ENCODE assay signal across 20 cellular contexts in genomic region chr15:93830221-93830765, GRCh38.
DNase-seq lines count a peak whose midpoint lies in the region; ATAC-seq and TF ChIP-seq lines count a peak whose summit lies in the region.
"Had no signal": no experiment of that assay in that cellular context is flagged by ENCODE, and none has a peak within 500 bp of the region (broad histone marks: within the 10 kb centered on the region; RNA-seq: fewer than 3 reads in every experiment).

No MANE protein-coding gene starts in this region.

- CTCF ChIA-PET in mammary epithelial cell (lab: Charles Lee; ENCODE audit: low non-redundant PET) = no interaction called here

- H3K4me3 Mint-ChIP-seq in natural killer cell treated with Interleukin-12 subunit alpha and Interleukin-12 subunit beta and Interleukin-15 and Interleukin-18, amount 100 ng/mL, for 72 hours = no peak overlapping the region
- no peak overlapping the region for H3K4me3 Mint-ChIP-seq in natural killer cell
- H3K4me3 Mint-ChIP-seq in nephron = no peak overlapping the region
- H3K4me3 Mint-ChIP-seq: dendritic cell treated with granulocyte-macrophage colony-stimulating factor and Interleukin-4, amounts not matched to agents 40 ng/mL and 50 ng/mL, for 4 days; naive thymus-derived CD8-positive, alpha-beta T cell had no signal

- no peaks in the 10 kb centered on the region for H4K20me1 ChIP-seq in mammary epithelial cell (ENCODE audit: insufficient read depth, low read length)

- in situ Hi-C loops in mammary epithelial cell (cut with MboI; ENCODE audit: low sequenced_read_pairs in 2 of 2) = no loop called here

- no TSS peak for BruUV-seq in mammary epithelial cell (replicated peaks; lab: Mats Ljungman, UMichigan)

- no peaks in the 10 kb centered on the region for H3K9me3 ChIP-seq in mammary epithelial cell (replicated peaks; ENCODE audit: insufficient read depth, low read length)
- H3K9me3 ChIP-seq in effector memory CD4-positive, alpha-beta T cell (ENCODE audit: control insufficient read depth, low read length) = no peaks in the 10 kb centered on the region
- H3K9me3 ChIP-seq: BE2C, gastrocnemius medialis, transverse colon had no signal

- H3K36me3 ChIP-seq in mammary epithelial cell (ENCODE audit: insufficient read depth, low read length) = no peaks in the 10 kb centered on the region
- no peaks in the 10 kb centered on the region for H3K36me3 ChIP-seq in effector memory CD4-positive, alpha-beta T cell (ENCODE audit: control insufficient read depth, insufficient read depth, low read length)
- H3K36me3 ChIP-seq: BE2C, gastrocnemius medialis, transverse colon had no signal

- peaks cover 41% of the 10 kb centered on the region for H3K4me1 ChIP-seq in mammary epithelial cell (ENCODE audit: insufficient read depth, low read length)
- no peaks in the 10 kb centered on the region for H3K4me1 ChIP-seq in effector memory CD4-positive, alpha-beta T cell (ENCODE audit: control insufficient read depth, insufficient read depth, low read length, poor library complexity, severe bottlenecking)
- H3K4me1 ChIP-seq: gastrocnemius medialis, transverse colon had no signal

- ATAC-seq in natural killer cell treated with Interleukin-12 subunit alpha and Interleukin-12 subunit beta and Interleukin-15 and Interleukin-18, amount 100 ng/mL, for 72 hours = no peak
- ATAC-seq in natural killer cell = no peak
- ATAC-seq: naive thymus-derived CD8-positive, alpha-beta T cell; Panc1 had no signal

- H2AFZ ChIP-seq in mammary epithelial cell (ENCODE audit: low read depth, low read length) = peak overlapping the region; percentile 48

- H3K36me3 Mint-ChIP-seq in natural killer cell treated with Interleukin-12 subunit alpha and Interleukin-12 subunit beta and Interleukin-15 and Interleukin-18, amount 100 ng/mL, for 72 hours = no peaks in the 10 kb centered on the region
- H3K36me3 Mint-ChIP-seq in natural killer cell (no peaks in the 10 kb centered on the region), nephron (ENCODE audit: low read depth) (no peaks in the 10 kb centered on the region)
- H3K36me3 Mint-ChIP-seq: IgD-negative memory B cell; naive thymus-derived CD8-positive, alpha-beta T cell had no signal

- no peak for DNase-seq in natural killer cell treated with Interleukin-12 subunit alpha and Interleukin-12 subunit beta and Interleukin-15 and Interleukin-18, amount 100 ng/mL, for 72 hours (ENCODE audit: low spot score)
- DNase-seq in natural killer cell (no peak), mammary epithelial cell (peak; percentile 53), D341Med (ENCODE audit: low spot score) (no peak), caudate nucleus (lab: John Stamatoyannopoulos, UW) (no peak), glomerular visceral epithelial cell (ENCODE audit: extremely low spot score) (no peak)
- DNase-seq in effector memory CD4-positive, alpha-beta T cell = no peak
- DNase-seq: activated CD4-positive, alpha-beta T cell treated with anti-CD3 and anti-CD28 coated beads, Interleukin-2, amount 50 U/mL, for 4 hours; activated CD8-positive, alpha-beta memory T cell treated with anti-CD3 and anti-CD28 coated beads, Interleukin-2, amount 50 U/mL, for 48 hours; gastrocnemius medialis; naive thymus-derived CD8-positive, alpha-beta T cell; stimulated activated CD4-positive, alpha-beta T cell treated with anti-CD3 and anti-CD28 coated beads, Interleukin-2, amount 100 ng/mL, for 24 hours; stimulated activated naive CD4-positive, alpha-beta T cell treated with Interleukin-2 at 50 U/mL for 16 hours; transverse colon had no signal

- dilution Hi-C loops in mammary epithelial cell (cut with HindIII; ENCODE audit: low sequenced_read_pairs) = loop anchor here (5.0 kb wide), 1 partner anchor 53 kb away; no protein-coding TSS in a partner anchor

- 100% methylated on average over 1 of the region's 1 CpG for WGBS in mammary epithelial cell (ENCODE audit: low coverage, missing lambda C conversion rate)

- H3K4me1 Mint-ChIP-seq in natural killer cell treated with Interleukin-12 subunit alpha and Interleukin-12 subunit beta and Interleukin-15 and Interleukin-18, amount 100 ng/mL, for 72 hours (ENCODE audit: low read depth in 2 of 2) = peaks cover 0 to 4% of the 10 kb centered on the region in 2 donors
- H3K4me1 Mint-ChIP-seq in natural killer cell (no peaks in the 10 kb centered on the region), nephron (peaks cover 43% of the 10 kb centered on the region)
- H3K4me1 Mint-ChIP-seq: IgD-negative memory B cell; naive thymus-derived CD8-positive, alpha-beta T cell had no signal

- no peaks in the 10 kb centered on the region for H3K9me3 Mint-ChIP-seq in natural killer cell treated with Interleukin-12 subunit alpha and Interleukin-12 subunit beta and Interleukin-15 and Interleukin-18, amount 100 ng/mL, for 72 hours
- no peaks in the 10 kb centered on the region for H3K9me3 Mint-ChIP-seq in natural killer cell
- H3K9me3 Mint-ChIP-seq in nephron = no peaks in the 10 kb centered on the region
- H3K9me3 Mint-ChIP-seq: dendritic cell treated with granulocyte-macrophage colony-stimulating factor and Interleukin-4, amounts not matched to agents 40 ng/mL and 50 ng/mL, for 4 days; naive thymus-derived CD8-positive, alpha-beta T cell had no signal

- H3K27me3 ChIP-seq in mammary epithelial cell (ENCODE audit: insufficient read depth, low read length) = no peaks in the 10 kb centered on the region
- no peaks in the 10 kb centered on the region for H3K27me3 ChIP-seq in effector memory CD4-positive, alpha-beta T cell (replicated peaks; ENCODE audit: control insufficient read depth, insufficient read depth, low read length, poor library complexity, severe bottlenecking)
- H3K27me3 ChIP-seq: BE2C, gastrocnemius medialis, transverse colon had no signal

- H3K4me3 ChIP-seq in mammary epithelial cell (replicated peaks in 1 of 3; ENCODE audit: insufficient read depth in 1 of 3, low read depth in 2 of 3, low read length in 3 of 3) = no peak overlapping the region
- no peak overlapping the region for H3K4me3 ChIP-seq in effector memory CD4-positive, alpha-beta T cell (ENCODE audit: insufficient read depth, low read depth, low read length, poor library complexity, severe bottlenecking)
- H3K4me3 ChIP-seq: gastrocnemius medialis, transverse colon had no signal

- TF ChIP-seq CTCF in natural killer cell (IDR thresholded peaks at IDR 0.05) (no peak), mammary epithelial cell (conservative IDR thresholded peaks at IDR 0.05 in 1 of 2, IDR thresholded peaks at IDR 0.05 in 1 of 2; ENCODE audit: extremely low read depth in 1 of 2, insufficient read depth in 1 of 2, low read depth in 1 of 2, low read length in 2 of 2) (no peak), nephron (IDR thresholded peaks at IDR 0.05; ENCODE audit: unreplicated experiment in 3 of 3) (no peak)

- peak overlapping the region; percentile 2 for H3K9ac ChIP-seq in mammary epithelial cell (ENCODE audit: insufficient read depth, low read length)

- peak overlapping the region; percentile 64 to 65 for H3K27ac Mint-ChIP-seq in natural killer cell treated with Interleukin-12 subunit alpha and Interleukin-12 subunit beta and Interleukin-15 and Interleukin-18, amount 100 ng/mL, for 72 hours
- no peak overlapping the region for H3K27ac Mint-ChIP-seq in natural killer cell
- H3K27ac Mint-ChIP-seq in nephron = peak overlapping the region in 2 of 3 experiments; percentile 23 to 75
- H3K27ac Mint-ChIP-seq: dendritic cell treated with granulocyte-macrophage colony-stimulating factor and Interleukin-4, amounts not matched to agents 40 ng/mL and 50 ng/mL, for 4 days; IgD-negative memory B cell; naive thymus-derived CD8-positive, alpha-beta T cell had no signal

- no peaks in the 10 kb centered on the region for H3K79me2 ChIP-seq in mammary epithelial cell (ENCODE audit: insufficient read depth, low read length)

- peak overlapping the region; percentile 69 for H3K27ac ChIP-seq in mammary epithelial cell (ENCODE audit: insufficient read depth, low read depth, low read length)
- no peak overlapping the region for H3K27ac ChIP-seq in effector memory CD4-positive, alpha-beta T cell (ENCODE audit: insufficient read depth, low read length, poor library complexity, severe bottlenecking)
- H3K27ac ChIP-seq in caudate nucleus (ENCODE audit: low read depth, low read length) = no peak overlapping the region
- H3K27ac ChIP-seq: gastrocnemius medialis, HL-60, transverse colon had no signal

- peaks cover 10 to 11% of the 10 kb centered on the region in 2 donors for H3K27me3 Mint-ChIP-seq in natural killer cell treated with Interleukin-12 subunit alpha and Interleukin-12 subunit beta and Interleukin-15 and Interleukin-18, amount 100 ng/mL, for 72 hours
- H3K27me3 Mint-ChIP-seq in natural killer cell (ENCODE audit: low read depth in 2 of 2) (peaks cover 8 to 18% of the 10 kb centered on the region in 2 donors), nephron (ENCODE audit: low read depth) (no peaks in the 10 kb centered on the region)
- H3K27me3 Mint-ChIP-seq: dendritic cell treated with granulocyte-macrophage colony-stimulating factor and Interleukin-4, amounts not matched to agents 40 ng/mL and 50 ng/mL, for 4 days; IgD-negative memory B cell had no signal

- H3K4me2 ChIP-seq in mammary epithelial cell (ENCODE audit: insufficient read depth, low read depth, low read length) = no peak overlapping the region

- intact Hi-C loops in natural killer cell (cut with micrococcal nuclease) (no loop called here), mammary epithelial cell (cut with micrococcal nuclease) (loop anchor here (2.0 kb wide), 1 partner anchor 345 kb away; no protein-coding TSS in a partner anchor)

Comparison
In these comparisons a context has a peak if more than half of its experiments do, and no peak if none do; other contexts are left out.
1. H3K27ac Mint-ChIP-seq: peak in natural killer cell treated with Interleukin-12 subunit alpha and Interleukin-12 subunit beta and Interleukin-15 and Interleukin-18, amount 100 ng/mL, for 72 hours (2 of 2) and nephron (2 of 3); none in natural killer cell (0 of 2).